ENCODE assay signal across 1 cellular context in the genomic region with DNA sequence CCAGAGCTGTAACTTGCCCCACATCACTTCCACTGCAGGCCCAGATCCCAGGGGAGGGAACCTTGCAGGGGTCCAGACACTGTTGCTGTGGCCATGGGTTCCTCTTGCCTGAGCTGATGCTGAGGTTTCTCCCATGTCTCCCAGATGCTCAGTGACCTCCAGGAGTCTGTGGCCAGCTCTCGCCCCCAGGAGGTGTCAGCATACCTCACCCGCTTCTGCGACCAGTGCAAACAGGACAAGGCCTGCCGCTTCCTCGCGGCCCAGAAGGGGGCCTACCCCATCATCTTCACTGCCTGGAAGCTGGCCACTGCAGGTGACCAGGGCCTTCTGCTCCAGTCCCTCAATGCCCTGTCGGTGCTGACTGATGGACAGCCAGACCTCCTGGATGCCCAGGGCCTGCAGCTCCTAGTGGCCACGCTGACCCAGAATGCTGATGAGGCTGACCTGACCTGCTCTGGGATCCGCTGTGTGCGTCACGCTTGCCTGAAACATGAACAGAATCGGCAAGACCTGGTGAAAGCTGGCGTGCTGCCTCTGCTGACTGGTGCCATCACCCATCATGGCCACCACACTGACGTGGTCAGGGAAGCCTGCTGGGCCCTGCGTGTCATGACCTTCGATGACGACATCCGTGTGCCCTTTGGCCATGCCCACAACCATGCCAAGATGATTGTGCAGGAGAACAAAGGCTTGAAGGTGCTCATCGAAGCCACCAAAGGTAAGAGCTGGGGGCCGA.
TF ChIP-seq lines count a peak whose summit lies in the region.

No MANE protein-coding gene starts in this region.

TF ChIP-seq in H1, 55 proteins besides CTCF, POLR2A, EP300 and RAD21:
- TF ChIP-seq CEBPB (IDR thresholded peaks at IDR 0.05; ENCODE audit: low read depth, low read length) (no peak), JUN (IDR thresholded peaks at IDR 0.05; ENCODE audit: low read depth, low read length) (no peak), SP4 (IDR thresholded peaks at IDR 0.05; ENCODE audit: low read length) (no peak), USF2 (IDR thresholded peaks at IDR 0.05; ENCODE audit: low read length) (no peak), EZH2 (IDR thresholded peaks at IDR 0.05; ENCODE audit: low read depth, low read length, severe bottlenecking) (no peak), GTF2F1 (IDR thresholded peaks at IDR 0.05; ENCODE audit: borderline replicate concordance, low read depth, low read length) (no peak), TEAD4 (IDR thresholded peaks at IDR 0.05; ENCODE audit: low read depth, low read length) (no peak), TBP (IDR thresholded peaks at IDR 0.05; ENCODE audit: low read depth, low read length) (no peak), PHF8 (conservative IDR thresholded peaks at IDR 0.05; ENCODE audit: low read depth, low read length) (no peak)
